9 cellular contexts compared by ENCODE assay signal in the genomic region with DNA sequence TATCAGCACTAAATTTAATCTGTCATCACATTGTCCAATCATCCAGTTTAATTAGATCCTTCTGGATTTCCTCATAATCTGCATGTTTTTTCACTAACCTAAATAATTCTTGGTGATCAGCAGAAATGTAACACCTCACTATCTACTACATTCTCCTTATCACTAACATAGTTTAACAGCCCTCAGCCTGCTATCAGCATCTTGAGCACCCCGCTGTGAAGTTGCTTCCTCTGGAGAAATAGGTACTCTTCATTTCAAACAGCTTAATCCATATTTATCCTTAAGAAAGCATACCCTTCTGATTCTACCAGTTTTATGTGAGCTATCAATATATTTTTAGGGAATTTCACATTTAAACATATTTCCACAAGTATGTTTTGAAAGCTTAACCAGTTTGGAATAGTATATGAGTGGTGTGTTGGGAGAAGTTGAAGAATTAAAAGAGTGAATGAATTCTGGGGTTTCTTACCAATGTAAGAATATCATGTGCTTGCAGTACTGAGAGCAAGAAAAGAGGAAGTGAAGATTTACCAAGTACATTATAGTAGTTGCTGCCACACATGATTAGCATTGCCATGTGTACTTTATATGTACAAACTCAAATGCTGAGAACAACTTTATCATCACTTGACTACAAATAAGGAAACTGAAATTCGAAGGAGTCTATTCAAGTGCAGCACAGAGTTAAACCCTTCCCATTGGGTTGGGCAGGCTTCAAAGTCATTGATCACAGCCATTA.
DNase-seq lines count a peak whose midpoint lies in the region; ATAC-seq, FAIRE-seq and TF ChIP-seq lines count a peak whose summit lies in the region.
"Had no signal": no experiment of that assay in that cellular context is flagged by ENCODE, and none has a peak within 500 bp of the region (broad histone marks: within the 10 kb centered on the region; RNA-seq: fewer than 3 reads in every experiment).

No MANE protein-coding gene starts in this region.

- intact Hi-C loops in mucosa of descending colon (cut with DNase I, micrococcal nuclease) = no loop called here

- no peak for FAIRE-seq in RCC 7860 (lab: Jason Lieb, UNC)

- in situ Hi-C loops in KBM-7 (cut with MboI; ENCODE audit: low pct_unique_long_range_greater_than_20kb, low sequenced_read_pairs) = no loop called here

- no peak overlapping the region for H3K27ac ChIP-seq in foreskin keratinocyte

- ATAC-seq in GM19324 (IDR thresholded peaks at IDR 0.05; ENCODE audit: low FRiP score, unreplicated experiment) (peak; percentile 99), HG02798 (IDR thresholded peaks at IDR 0.05; ENCODE audit: poor library complexity, unreplicated experiment) (peak; percentile 99), mucosa of descending colon (peak; percentile 29), foreskin keratinocyte (no peak)

- H3K9me3 ChIP-seq in mucosa of descending colon = no peaks in the 10 kb centered on the region

- H3K36me3 ChIP-seq in mucosa of descending colon (ENCODE audit: low read depth) = no peaks in the 10 kb centered on the region

- no peak overlapping the region for H3K4me3 ChIP-seq in mucosa of descending colon

- TF ChIP-seq CTCF in mucosa of descending colon (IDR thresholded peaks at IDR 0.05) (no peak), foreskin keratinocyte (conservative IDR thresholded peaks at IDR 0.05) (no peak)

- H3K4me1 ChIP-seq in mucosa of descending colon (ENCODE audit: low read depth) (no peaks in the 10 kb centered on the region), foreskin keratinocyte (no peaks in the 10 kb centered on the region)

- DNase-seq in KBM-7 (peak; percentile 4), mucosa of descending colon (no peak), foreskin keratinocyte (no peak), RCC 7860 (ENCODE audit: low spot score) (no peak), putamen (ENCODE audit: low spot score) (no peak), NCI-H146 (lab: John Stamatoyannopoulos, UW) (no peak)
- DNase-seq: caudate nucleus had no signal

- no peaks in the 10 kb centered on the region for H3K27me3 ChIP-seq in foreskin keratinocyte
